In genomic region chr14:94394025-94394493, GRCh38 we compare ENCODE assay signal across 1 cellular context.
TF ChIP-seq lines count a peak whose summit lies in the region.

No MANE protein-coding gene starts in this region.

TF ChIP-seq in HepG2, 621 proteins besides CTCF, POLR2A, EP300 and RAD21 (continued from another document and continues in another):
- TF ChIP-seq ZFP90 (CRISPR knock-in tag; IDR thresholded peaks at IDR 0.05; ENCODE audit: borderline replicate concordance) (no peak), ZSCAN22 (CRISPR knock-in tag; IDR thresholded peaks at IDR 0.05) (no peak), HOXA9 (CRISPR knock-in tag; IDR thresholded peaks at IDR 0.05; ENCODE audit: borderline replicate concordance) (0 out of 2 replicates have a peak, but pooled peaks have one; percentile 51), SPEN (CRISPR knock-in tag; IDR thresholded peaks at IDR 0.05; ENCODE audit: low read depth) (no peak), ZNF597 (CRISPR knock-in tag; IDR thresholded peaks at IDR 0.05) (no peak), JUNB (CRISPR knock-in tag; IDR thresholded peaks at IDR 0.05; ENCODE audit: borderline replicate concordance) (no peak), ZNF883 (CRISPR knock-in tag; IDR thresholded peaks at IDR 0.05; ENCODE audit: not compliant biosample characterization) (no peak), SALL1 (CRISPR knock-in tag; IDR thresholded peaks at IDR 0.05) (peak; percentile 63), ATF7-NPFF (CRISPR knock-in tag; IDR thresholded peaks at IDR 0.05; ENCODE audit: low read depth) (no peak), ZNF34 (CRISPR knock-in tag; IDR thresholded peaks at IDR 0.05; ENCODE audit: borderline replicate concordance) (no peak), TCF12 (IDR thresholded peaks at IDR 0.05) (no peak), TCF12 (CRISPR knock-in tag; IDR thresholded peaks at IDR 0.05) (no peak), ZNF441 (CRISPR knock-in tag; IDR thresholded peaks at IDR 0.05; ENCODE audit: borderline replicate concordance) (no peak), ZNF431 (CRISPR knock-in tag; IDR thresholded peaks at IDR 0.05; ENCODE audit: borderline replicate concordance, low read depth) (no peak), HOXA7 (CRISPR knock-in tag; IDR thresholded peaks at IDR 0.05) (no peak), RFXANK (CRISPR knock-in tag; IDR thresholded peaks at IDR 0.05) (no peak), ELK4 (CRISPR knock-in tag; IDR thresholded peaks at IDR 0.05; ENCODE audit: borderline replicate concordance) (no peak), KLF16 (CRISPR knock-in tag; IDR thresholded peaks at IDR 0.05) (no peak), KDM1A (CRISPR knock-in tag; IDR thresholded peaks at IDR 0.05) (peak; percentile 100), DMAP1 (CRISPR knock-in tag; IDR thresholded peaks at IDR 0.05) (no peak; the same call in 1 of the 2 replicates), GATAD2A (CRISPR knock-in tag; IDR thresholded peaks at IDR 0.05) (peak; percentile 53), GTF2F1 (IDR thresholded peaks at IDR 0.05; ENCODE audit: low read length) (no peak), KDM5B (CRISPR knock-in tag; IDR thresholded peaks at IDR 0.05; ENCODE audit: borderline replicate concordance) (no peak; the same call in 1 of the 2 replicates), ELF1 (CRISPR knock-in tag; IDR thresholded peaks at IDR 0.05) (no peak), JARID2 (CRISPR knock-in tag; IDR thresholded peaks at IDR 0.05; ENCODE audit: insufficient replicate concordance) (no peak), GZF1 (CRISPR knock-in tag; IDR thresholded peaks at IDR 0.05) (no peak), SIX4 (CRISPR knock-in tag; IDR thresholded peaks at IDR 0.05) (no peak), PHF5A (CRISPR knock-in tag; IDR thresholded peaks at IDR 0.05; ENCODE audit: low read depth, unreplicated experiment) (no peak), PRDM10 (CRISPR knock-in tag; IDR thresholded peaks at IDR 0.05; ENCODE audit: low read depth) (no peak), SATB2 (CRISPR knock-in tag; IDR thresholded peaks at IDR 0.05) (no peak), TERF1 (CRISPR knock-in tag; IDR thresholded peaks at IDR 0.05) (no peak), TMF1 (CRISPR knock-in tag; IDR thresholded peaks at IDR 0.05; ENCODE audit: low read depth) (no peak), KDM5A (IDR thresholded peaks at IDR 0.05; ENCODE audit: borderline replicate concordance, low read length) (no peak), PHF8 (CRISPR knock-in tag; IDR thresholded peaks at IDR 0.05) (no peak), GPN1 (CRISPR knock-in tag; IDR thresholded peaks at IDR 0.05; ENCODE audit: borderline replicate concordance) (no peak), NR0B2 (CRISPR knock-in tag; IDR thresholded peaks at IDR 0.05) (no peak), ZNF253 (CRISPR knock-in tag; IDR thresholded peaks at IDR 0.05; ENCODE audit: borderline replicate concordance) (no peak), ZNF713 (CRISPR knock-in tag; IDR thresholded peaks at IDR 0.05) (no peak), ZNF160 (CRISPR knock-in tag; IDR thresholded peaks at IDR 0.05) (no peak), MAF1 (CRISPR knock-in tag; IDR thresholded peaks at IDR 0.05; ENCODE audit: borderline replicate concordance) (no peak), GFI1 (CRISPR knock-in tag; IDR thresholded peaks at IDR 0.05; ENCODE audit: borderline replicate concordance) (no peak), ZFP41 (CRISPR knock-in tag; IDR thresholded peaks at IDR 0.05; ENCODE audit: borderline replicate concordance) (no peak), SRY (CRISPR knock-in tag; IDR thresholded peaks at IDR 0.05) (no peak), ARNT (IDR thresholded peaks at IDR 0.05) (no peak), MXI1 (IDR thresholded peaks at IDR 0.05; ENCODE audit: borderline replicate concordance, low read depth, low read length) (no peak), RNF219 (CRISPR knock-in tag; IDR thresholded peaks at IDR 0.05) (no peak), HHEX (CRISPR knock-in tag; IDR thresholded peaks at IDR 0.05) (no peak), TAF15 (IDR thresholded peaks at IDR 0.05; ENCODE audit: low read depth, low read length, poor library complexity, severe bottlenecking) (no peak), KDM6A (CRISPR knock-in tag; IDR thresholded peaks at IDR 0.05; ENCODE audit: low read depth) (no peak), TFDP1 (CRISPR knock-in tag; IDR thresholded peaks at IDR 0.05; ENCODE audit: borderline replicate concordance) (peak; percentile 57; the same call in 1 of the 2 replicates), AFF4 (CRISPR knock-in tag; IDR thresholded peaks at IDR 0.05) (no peak; the same call in 1 of the 2 replicates), ZNF414 (CRISPR knock-in tag; IDR thresholded peaks at IDR 0.05) (no peak), GTF3A (CRISPR knock-in tag; conservative IDR thresholded peaks at IDR 0.05) (no peak), ZBTB42 (CRISPR knock-in tag; IDR thresholded peaks at IDR 0.05) (no peak), ADNP (CRISPR knock-in tag; IDR thresholded peaks at IDR 0.05) (peak; percentile 99), ZNF558 (CRISPR knock-in tag; IDR thresholded peaks at IDR 0.05; ENCODE audit: borderline replicate concordance) (no peak), ZNF207 (IDR thresholded peaks at IDR 0.05; ENCODE audit: borderline replicate concordance) (no peak), RBAK (CRISPR knock-in tag; IDR thresholded peaks at IDR 0.05) (no peak)
